ENCODE assay signal across 9 cellular contexts in the genomic region with DNA sequence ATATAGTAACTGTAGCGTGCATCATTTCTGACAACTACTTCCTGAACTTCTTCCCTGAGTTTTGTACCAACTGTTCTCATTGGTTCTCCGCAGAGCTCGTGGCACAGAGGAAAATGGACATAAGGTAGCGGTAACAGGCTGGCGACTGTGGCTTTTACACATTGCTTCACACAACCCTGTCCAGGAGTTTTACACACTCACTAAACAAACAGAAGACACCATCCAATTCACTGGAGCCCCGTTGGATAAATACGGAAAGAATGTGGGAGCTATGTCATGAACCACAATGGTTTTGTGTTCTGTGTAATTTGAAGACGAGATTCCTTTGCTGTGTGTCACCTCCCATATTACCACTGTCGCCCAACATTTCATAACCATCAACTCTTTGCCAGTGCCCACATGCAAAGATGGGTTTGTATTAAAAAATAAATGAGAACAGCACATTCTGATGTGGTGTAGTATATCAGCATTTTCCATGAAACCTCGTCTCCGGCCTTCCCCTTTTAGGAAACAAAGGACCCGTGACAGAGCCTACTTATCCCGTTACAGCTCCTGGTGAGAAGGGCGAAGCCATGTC. TPM values are rescaled to one million over a fixed set of nuclear protein-coding genes. Genes with fewer than 3 reads are reported as not detected.
DNase-seq lines count a peak whose midpoint lies in the region; ATAC-seq and TF ChIP-seq lines count a peak whose summit lies in the region.
"Had no signal": no experiment of that assay in that cellular context is flagged by ENCODE, and none has a peak within 500 bp of the region (broad histone marks: within the 10 kb centered on the region; RNA-seq: fewer than 3 reads in every experiment).

No MANE protein-coding gene starts in this region.

- TF ChIP-seq CTCF in GM23338 (conservative IDR thresholded peaks at IDR 0.05; ENCODE audit: low read depth in 2 of 2) = no peak
- no peak for TF ChIP-seq CTCF in RWPE2 (IDR thresholded peaks at IDR 0.05; ENCODE audit: poor library complexity, severe bottlenecking)
- TF ChIP-seq CTCF in fibroblast of lung (conservative IDR thresholded peaks at IDR 0.05 in 1 of 2, IDR thresholded peaks at IDR 0.05 in 1 of 2; ENCODE audit: low read depth in 1 of 2, low read length in 2 of 2) = no peak
- no peak for TF ChIP-seq CTCF in retinal pigment epithelial cell (conservative IDR thresholded peaks at IDR 0.05; ENCODE audit: low read depth, low read length)

- H3F3A ChIP-seq in GM23338 (replicated peaks; ENCODE audit: low read depth) = no peaks in the 10 kb centered on the region

- no peaks in the 10 kb centered on the region for H3K9me2 ChIP-seq in GM23338 (ENCODE audit: insufficient read depth)

- H3K4me2 ChIP-seq in GM23338 (no peak overlapping the region), fibroblast of lung (ENCODE audit: extremely low read depth, insufficient read depth, low read length) (peak overlapping the region; percentile 74)

- H3K4me1 ChIP-seq in GM23338 (ENCODE audit: insufficient read depth) (no peaks in the 10 kb centered on the region), RWPE2 (ENCODE audit: insufficient read depth, poor library complexity, severe bottlenecking) (peaks cover 17% of the 10 kb centered on the region), fibroblast of lung (ENCODE audit: control insufficient read depth, extremely low read depth, insufficient read depth, low read length) (peaks cover 10% of the 10 kb centered on the region)

- no peak for DNase-seq in GM23338 (ENCODE audit: low spot score)
- DNase-seq in RWPE2 (ENCODE audit: low spot score) = peak; percentile 35
- DNase-seq in fibroblast of lung (ENCODE audit: low read depth in 2 of 2) = peak; percentile 98 to 100
- peak; percentile 91 for DNase-seq in retinal pigment epithelial cell (ENCODE audit: low read depth)
- no peak for DNase-seq in SK-N-DZ (ENCODE audit: low spot score)
- no peak for DNase-seq in activated T-cell treated with anti-CD3 and anti-CD28 coated beads, Interleukin-2, amount 50 U/mL, for 48 hours
- DNase-seq: NCI-H510A treated with DMSO at 0.1 percent for 48 hours had no signal

- H3K4me1 Mint-ChIP-seq in GM23338 = peaks cover 5% of the 10 kb centered on the region; the same call in 2 of the 3 replicates

- H3K27ac ChIP-seq in GM23338 (ENCODE audit: low read depth) (no peak overlapping the region), RWPE2 (ENCODE audit: poor library complexity, severe bottlenecking) (peak overlapping the region; percentile 74), fibroblast of lung (ENCODE audit: insufficient read depth, low read length) (peak overlapping the region; percentile 63)

- no peaks in the 10 kb centered on the region for H3K27me3 ChIP-seq in GM23338 (ENCODE audit: insufficient read depth)
- no peaks in the 10 kb centered on the region for H3K27me3 ChIP-seq in RWPE2 (ENCODE audit: insufficient read depth, poor library complexity, severe bottlenecking)
- H3K27me3 ChIP-seq in fibroblast of lung (ENCODE audit: control insufficient read depth, insufficient read depth, low read length) = no peaks in the 10 kb centered on the region

- H3K79me2 ChIP-seq in GM23338 (replicated peaks; ENCODE audit: insufficient read depth) = no peaks in the 10 kb centered on the region
- H3K79me2 ChIP-seq in fibroblast of lung (ENCODE audit: control insufficient read depth, insufficient read depth, low read length) = no peaks in the 10 kb centered on the region

- H3K4me3 ChIP-seq in GM23338 (no peak overlapping the region), RWPE2 (ENCODE audit: severe bottlenecking) (no peak overlapping the region), fibroblast of lung (replicated peaks in 1 of 4; ENCODE audit: control extremely low read depth in 1 of 4, insufficient read depth in 1 of 4, low read depth in 3 of 4, low read length in 4 of 4) (peak overlapping the region in 1 of 4 experiments; percentile 26), retinal pigment epithelial cell (ENCODE audit: low read length) (peak overlapping the region; percentile 5)

- H3K36me3 ChIP-seq in GM23338 (ENCODE audit: insufficient read depth) (no peaks in the 10 kb centered on the region), RWPE2 (ENCODE audit: low read depth) (no peaks in the 10 kb centered on the region), fibroblast of lung (ENCODE audit: control insufficient read depth, insufficient read depth, low read length) (no peaks in the 10 kb centered on the region)

- H4K20me1 ChIP-seq in GM23338 (replicated peaks; ENCODE audit: insufficient read depth) (no peaks in the 10 kb centered on the region), fibroblast of lung (ENCODE audit: control insufficient read depth, extremely low read depth, insufficient read depth, low read length) (no peaks in the 10 kb centered on the region)

- no peak overlapping the region for H3K4me3 Mint-ChIP-seq in GM23338

- peaks cover 1% of the 10 kb centered on the region; the same call in 2 of the 3 replicates for H3K9me3 Mint-ChIP-seq in GM23338

- H3K27ac Mint-ChIP-seq in GM23338 = no peak overlapping the region

- ATAC-seq in GM23338 (no peak), RWPE2 (ENCODE audit: low read depth) (peak; percentile 95), GM18873 (IDR thresholded peaks at IDR 0.05; ENCODE audit: low FRiP score, unreplicated experiment) (no peak), HG03175 (IDR thresholded peaks at IDR 0.05; ENCODE audit: unreplicated experiment) (no peak)

- H3K9me3 ChIP-seq in RWPE2 (ENCODE audit: severe bottlenecking) (no peaks in the 10 kb centered on the region), fibroblast of lung (ENCODE audit: control insufficient read depth, insufficient read depth, low read depth, low read length) (no peaks in the 10 kb centered on the region)

- peaks cover 2% of the 10 kb centered on the region for H3K27me3 Mint-ChIP-seq in GM23338 (ENCODE audit: insufficient read depth, low read depth, poor library complexity)

- H3K36me3 Mint-ChIP-seq in GM23338 (ENCODE audit: low read depth) = no peaks in the 10 kb centered on the region; the same call in 2 of the 3 replicates

- H3K9ac ChIP-seq in fibroblast of lung (ENCODE audit: insufficient read depth, low read length) = no peak overlapping the region

- H2AFZ ChIP-seq in GM23338 (peak overlapping the region; percentile 44; the same call in 1 of the 2 replicates), fibroblast of lung (ENCODE audit: low read length) (no peak overlapping the region)

TF ChIP-seq in GM23338, 12 proteins besides CTCF, POLR2A, EP300 and RAD21:
- no peak for TF ChIP-seq JUNB (IDR thresholded peaks at IDR 0.05; ENCODE audit: unreplicated experiment)
- no peak for TF ChIP-seq EZH2phosphoT487 (IDR thresholded peaks at IDR 0.05; ENCODE audit: unreplicated experiment)
- no peak for TF ChIP-seq CREB1 (CRISPR knock-in tag; IDR thresholded peaks at IDR 0.05; ENCODE audit: low read depth)
- TF ChIP-seq, protein P1, sequence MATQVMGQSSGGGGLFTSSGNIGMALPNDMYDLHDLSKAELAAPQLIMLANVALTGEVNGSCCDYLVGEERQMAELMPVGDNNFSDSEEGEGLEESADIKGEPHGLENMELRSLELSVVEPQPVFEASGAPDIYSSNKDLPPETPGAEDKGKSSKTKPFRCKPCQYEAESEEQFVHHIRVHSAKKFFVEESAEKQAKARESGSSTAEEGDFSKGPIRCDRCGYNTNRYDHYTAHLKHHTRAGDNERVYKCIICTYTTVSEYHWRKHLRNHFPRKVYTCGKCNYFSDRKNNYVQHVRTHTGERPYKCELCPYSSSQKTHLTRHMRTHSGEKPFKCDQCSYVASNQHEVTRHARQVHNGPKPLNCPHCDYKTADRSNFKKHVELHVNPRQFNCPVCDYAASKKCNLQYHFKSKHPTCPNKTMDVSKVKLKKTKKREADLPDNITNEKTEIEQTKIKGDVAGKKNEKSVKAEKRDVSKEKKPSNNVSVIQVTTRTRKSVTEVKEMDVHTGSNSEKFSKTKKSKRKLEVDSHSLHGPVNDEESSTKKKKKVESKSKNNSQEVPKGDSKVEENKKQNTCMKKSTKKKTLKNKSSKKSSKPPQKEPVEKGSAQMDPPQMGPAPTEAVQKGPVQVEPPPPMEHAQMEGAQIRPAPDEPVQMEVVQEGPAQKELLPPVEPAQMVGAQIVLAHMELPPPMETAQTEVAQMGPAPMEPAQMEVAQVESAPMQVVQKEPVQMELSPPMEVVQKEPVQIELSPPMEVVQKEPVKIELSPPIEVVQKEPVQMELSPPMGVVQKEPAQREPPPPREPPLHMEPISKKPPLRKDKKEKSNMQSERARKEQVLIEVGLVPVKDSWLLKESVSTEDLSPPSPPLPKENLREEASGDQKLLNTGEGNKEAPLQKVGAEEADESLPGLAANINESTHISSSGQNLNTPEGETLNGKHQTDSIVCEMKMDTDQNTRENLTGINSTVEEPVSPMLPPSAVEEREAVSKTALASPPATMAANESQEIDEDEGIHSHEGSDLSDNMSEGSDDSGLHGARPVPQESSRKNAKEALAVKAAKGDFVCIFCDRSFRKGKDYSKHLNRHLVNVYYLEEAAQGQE (IDR thresholded peaks at IDR 0.05; ENCODE audit: unreplicated experiment) = no peak
- no peak for TF ChIP-seq ZNF114 (CRISPR knock-in tag; IDR thresholded peaks at IDR 0.05)
- no peak for TF ChIP-seq EZH2 (IDR thresholded peaks at IDR 0.05; ENCODE audit: low read depth, unreplicated experiment)

RNA-seq across cellular contexts. Expression of a gene that starts 47.3 kb away (rescaled TPM):
- total RNA-seq in GM23338 (2014; rRNA removed; shearing (Covaris generic)) = 184 and 196 TPM in 2 replicates
- polyA plus RNA-seq in GM23338 (2016; fragmentation: Nextera tagmentation; extraction: Ambion mirVana) = 99.3 and 109 TPM in 2 replicates
- total RNA-seq in fibroblast of lung = 85.0 and 93.7 TPM in 2 replicates
- polyA plus RNA-seq in fibroblast of lung = 153 and 210 TPM in 2 replicates
- 103 and 145 TPM in 2 replicates for polyA plus RNA-seq in fibroblast of lung (2012)
- 31.8 and 38.8 TPM in 2 replicates for polyA minus RNA-seq in fibroblast of lung (ENCODE audit: low replicate concordance)
- 28.3 and 37.7 TPM in 2 replicates for polyA plus RNA-seq in SK-N-DZ (2014; cell fraction: cytosol; rRNA removed)
- polyA plus RNA-seq in SK-N-DZ (2014; cell fraction: nucleus; rRNA removed) = 22.7 and 36.7 TPM in 2 replicates

Comparison
In these comparisons a context has a peak if more than half of its experiments do, and no peak if none do; other contexts are left out.
1. DNase-seq: peak in RWPE2 (single experiment), fibroblast of lung (2 of 2) and retinal pigment epithelial cell (single experiment); none in GM23338 (single experiment), SK-N-DZ (single experiment) and activated T-cell treated with anti-CD3 and anti-CD28 coated beads, Interleukin-2, amount 50 U/mL, for 48 hours (0 of 2).